25 cellular contexts compared by ENCODE assay signal in the genomic region with DNA sequence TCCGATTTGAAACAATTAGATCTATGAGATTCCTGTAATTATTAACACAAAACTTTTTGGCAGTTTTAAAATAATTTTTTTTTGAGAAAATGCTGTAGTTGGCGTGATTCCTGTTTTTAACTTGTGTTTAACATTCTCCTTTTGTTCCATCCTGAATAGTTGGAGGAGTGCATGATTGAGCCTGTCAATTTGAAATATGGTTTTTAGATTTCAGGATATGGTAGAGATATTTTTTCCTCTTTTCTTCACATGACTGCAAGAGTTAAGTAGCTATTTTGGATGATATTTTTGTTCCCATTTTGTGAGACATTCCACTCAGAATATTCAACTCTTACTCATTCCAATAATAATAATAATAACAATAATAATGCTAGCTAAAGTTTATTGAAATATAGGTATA.
A peak's percentile ranks its signal among the peaks of the same experiment; 100 is the strongest.
DNase-seq lines count a peak whose midpoint lies in the region; FAIRE-seq and TF ChIP-seq lines count a peak whose summit lies in the region.
"Had no signal": no experiment of that assay in that cellular context is flagged by ENCODE, and none has a peak within 500 bp of the region (broad histone marks: within the 10 kb centered on the region; RNA-seq: fewer than 3 reads in every experiment).

No MANE protein-coding gene starts in this region.

- no peaks in the 10 kb centered on the region for H3K79me2 ChIP-seq in GM23248 (ENCODE audit: insufficient read depth)
- no peaks in the 10 kb centered on the region for H3K79me2 ChIP-seq in astrocyte (ENCODE audit: insufficient read depth, low read length)
- no peaks in the 10 kb centered on the region for H3K79me2 ChIP-seq in smooth muscle cell (ENCODE audit: low read depth)

- no peak for DNase-seq in GM23248
- DNase-seq in astrocyte (ENCODE audit: low read depth): no peak
- DNase-seq in smooth muscle cell (lab: John Stamatoyannopoulos, UW; ENCODE audit: unreplicated experiment): no peak
- no peak for DNase-seq in brain microvascular endothelial cell
- no peak for DNase-seq in GDM1 (lab: John Stamatoyannopoulos, UW)
- DNase-seq: 8988T; ACHN; BE2C; C1 segment of cervical spinal cord; CD4-positive, alpha-beta memory T cell; CD4-positive, CD25-positive, alpha-beta regulatory T cell; CD8-positive, alpha-beta memory T cell; COR-L47; DMS 273 treated with DMSO at 0.1 percent for 48 hours; DMS153; DMS53; DMS79; DND-41; EL; GF-D8 had no signal

- H2AFZ ChIP-seq in GM23248 (no peak overlapping the region), astrocyte (ENCODE audit: low read depth, low read length) (no peak overlapping the region), smooth muscle cell (ENCODE audit: low read depth) (no peak overlapping the region)

- H3K36me3 ChIP-seq in GM23248 (ENCODE audit: low read depth): no peaks in the 10 kb centered on the region
- no peaks in the 10 kb centered on the region for H3K36me3 ChIP-seq in astrocyte (ENCODE audit: insufficient read depth, low read length)
- H3K36me3 ChIP-seq in smooth muscle cell (ENCODE audit: low read depth): no peaks in the 10 kb centered on the region
- H3K36me3 ChIP-seq in brain microvascular endothelial cell (replicated peaks): no peaks in the 10 kb centered on the region
- H3K36me3 ChIP-seq: BE2C, BLaER1 had no signal

- H4K20me1 ChIP-seq in GM23248 (ENCODE audit: insufficient read depth) (no peaks in the 10 kb centered on the region), astrocyte (ENCODE audit: insufficient read depth, low read length) (no peaks in the 10 kb centered on the region), smooth muscle cell (ENCODE audit: low read depth) (no peaks in the 10 kb centered on the region)
- H4K20me1 ChIP-seq: BLaER1 had no signal

- no peak overlapping the region for H3K9ac ChIP-seq in GM23248
- no peak overlapping the region for H3K9ac ChIP-seq in astrocyte (ENCODE audit: low read length)
- no peak overlapping the region for H3K9ac ChIP-seq in smooth muscle cell (ENCODE audit: low read depth)
- H3K9ac ChIP-seq: BLaER1 had no signal

- 80 to 90% methylated on average over 2 of the region's 2 CpGs for WGBS in GM23248 (ENCODE audit: low coverage in 1 of 2, low lambda C conversion rate in 2 of 2, missing lambda C conversion rate in 2 of 2), 2 experiments
- 79% methylated on average over 2 of the region's 2 CpGs for WGBS in smooth muscle cell (ENCODE audit: low lambda C conversion rate)

- TF ChIP-seq CTCF in astrocyte (IDR thresholded peaks at IDR 0.05; ENCODE audit: insufficient read depth, low read depth, low read length): no peak
- TF ChIP-seq CTCF in smooth muscle cell (IDR thresholded peaks at IDR 0.05; ENCODE audit: borderline replicate concordance, insufficient read depth, poor library complexity, severe bottlenecking): no peak
- no peak for TF ChIP-seq CTCF in brain microvascular endothelial cell (IDR thresholded peaks at IDR 0.05; ENCODE audit: low read depth, low read length, missing control alignments)

- H3K9me3 ChIP-seq in GM23248 (ENCODE audit: low read depth) (no peaks in the 10 kb centered on the region), astrocyte (ENCODE audit: insufficient read depth, low read depth, low read length) (no peaks in the 10 kb centered on the region), smooth muscle cell (replicated peaks; ENCODE audit: low read depth) (no peaks in the 10 kb centered on the region)
- H3K9me3 ChIP-seq: BE2C, BLaER1 had no signal

- H3K4me2 ChIP-seq in GM23248 (ENCODE audit: unreplicated experiment): peak overlapping the region; percentile 14
- H3K4me2 ChIP-seq in astrocyte (ENCODE audit: low read length): no peak overlapping the region
- H3K4me2 ChIP-seq in smooth muscle cell: peak overlapping the region; percentile 45
- H3K4me2 ChIP-seq: BLaER1 had no signal

- H3K9me3 Mint-ChIP-seq in astrocyte (ENCODE audit: unreplicated experiment): no peaks in the 10 kb centered on the region
- H3K9me3 Mint-ChIP-seq: CD4-positive, alpha-beta memory T cell; CD8-positive, alpha-beta memory T cell had no signal

- H3K27ac ChIP-seq in GM23248: no peak overlapping the region
- no peak overlapping the region for H3K27ac ChIP-seq in astrocyte (ENCODE audit: low read depth, low read length)
- no peak overlapping the region for H3K27ac ChIP-seq in smooth muscle cell (ENCODE audit: low read depth)
- no peak overlapping the region for H3K27ac ChIP-seq in brain microvascular endothelial cell
- H3K27ac ChIP-seq: BLaER1 had no signal

- no peaks in the 10 kb centered on the region for H3K27me3 Mint-ChIP-seq in astrocyte (ENCODE audit: low read depth, unreplicated experiment)

- in situ Hi-C loops in GM23248 (cut with MboI): no loop called here
- in situ Hi-C loops in brain microvascular endothelial cell (cut with HindIII; ENCODE audit: low pct_ligation_motif_present, low sequenced_read_pairs): no loop called here

- no peak overlapping the region for H3K27ac Mint-ChIP-seq in astrocyte (ENCODE audit: unreplicated experiment)
- H3K27ac Mint-ChIP-seq: CD14-positive monocyte; CD4-positive, alpha-beta memory T cell; CD4-positive, CD25-positive, alpha-beta regulatory T cell; CD8-positive, alpha-beta memory T cell had no signal

- peak; percentile 26 for FAIRE-seq in astrocyte (lab: Jason Lieb, UNC)
- FAIRE-seq: A204.1, GM12891, GM19239 had no signal

- H3K27me3 ChIP-seq in GM23248 (replicated peaks; ENCODE audit: insufficient read depth): no peaks in the 10 kb centered on the region
- no peaks in the 10 kb centered on the region for H3K27me3 ChIP-seq in astrocyte (ENCODE audit: insufficient read depth, low read length)
- no peaks in the 10 kb centered on the region for H3K27me3 ChIP-seq in smooth muscle cell (ENCODE audit: low read depth)
- H3K27me3 ChIP-seq in brain microvascular endothelial cell (replicated peaks): no peaks in the 10 kb centered on the region
- H3K27me3 ChIP-seq: BE2C, BLaER1 had no signal

- H3K4me3 ChIP-seq in GM23248 (no peak overlapping the region), astrocyte (ENCODE audit: insufficient read depth, low read depth, low read length) (no peak overlapping the region), smooth muscle cell (no peak overlapping the region), brain microvascular endothelial cell (ENCODE audit: low read depth, low read length) (no peak overlapping the region)
- H3K4me3 ChIP-seq: BLaER1 had no signal

- peaks cover 20% of the 10 kb centered on the region for H3K4me1 ChIP-seq in GM23248 (ENCODE audit: insufficient read depth)
- no peaks in the 10 kb centered on the region for H3K4me1 ChIP-seq in astrocyte (ENCODE audit: insufficient read depth, low read length)
- no peaks in the 10 kb centered on the region for H3K4me1 ChIP-seq in smooth muscle cell (ENCODE audit: low read depth)
- H3K4me1 ChIP-seq: BLaER1 had no signal

- no peak overlapping the region for H3K4me3 Mint-ChIP-seq in astrocyte (ENCODE audit: unreplicated experiment)
- H3K4me3 Mint-ChIP-seq: CD14-positive monocyte; CD4-positive, alpha-beta memory T cell; CD4-positive, CD25-positive, alpha-beta regulatory T cell; CD8-positive, alpha-beta memory T cell had no signal

- peaks cover 12% of the 10 kb centered on the region for H3K4me1 Mint-ChIP-seq in astrocyte (ENCODE audit: low read depth, unreplicated experiment)
- H3K4me1 Mint-ChIP-seq: CD14-positive monocyte; CD4-positive, alpha-beta memory T cell; CD4-positive, CD25-positive, alpha-beta regulatory T cell; CD8-positive, alpha-beta memory T cell had no signal

- H3K36me3 Mint-ChIP-seq in astrocyte (ENCODE audit: low read depth, unreplicated experiment): no peaks in the 10 kb centered on the region
- H3K36me3 Mint-ChIP-seq: CD14-positive monocyte; CD4-positive, alpha-beta memory T cell; CD4-positive, CD25-positive, alpha-beta regulatory T cell; CD8-positive, alpha-beta memory T cell had no signal

- H3F3A ChIP-seq in GM23248 (ENCODE audit: insufficient read depth): no peaks in the 10 kb centered on the region
- H3F3A ChIP-seq in smooth muscle cell (ENCODE audit: low read depth): no peaks in the 10 kb centered on the region

- H3K9me2 ChIP-seq in GM23248 (ENCODE audit: insufficient read depth): no peaks in the 10 kb centered on the region
